In the genomic region with DNA sequence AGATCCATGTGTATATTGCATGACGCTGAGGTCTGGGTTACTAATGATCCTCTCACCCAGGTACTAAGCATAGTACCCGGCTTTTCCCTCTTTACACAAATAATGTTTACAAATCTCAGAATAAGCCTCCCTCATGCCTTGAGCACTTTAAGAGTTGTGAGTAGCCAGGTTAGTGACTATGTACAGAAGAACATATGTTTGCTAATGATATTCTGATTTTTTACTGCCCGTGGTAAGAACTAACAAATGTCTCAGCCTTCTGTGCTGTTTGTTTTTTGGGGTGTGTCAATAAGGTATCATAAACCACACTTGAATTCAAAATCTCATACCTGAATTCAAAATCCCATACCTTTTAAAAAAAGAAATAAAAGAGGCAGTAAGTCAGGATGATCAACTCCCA, we compare ENCODE assay signal across 18 cellular contexts. TPM values are rescaled to one million over a fixed set of nuclear protein-coding genes. Genes with fewer than 3 reads are reported as not detected.
A peak's percentile ranks its signal among the peaks of the same experiment; 100 is the strongest.
DNase-seq lines count a peak whose midpoint lies in the region; ATAC-seq, FAIRE-seq and TF ChIP-seq lines count a peak whose summit lies in the region.
"Had no signal": no experiment of that assay in that cellular context is flagged by ENCODE, and none has a peak within 500 bp of the region (broad histone marks: within the 10 kb centered on the region; RNA-seq: fewer than 3 reads in every experiment).

No MANE protein-coding gene starts in this region.

- H4K20me1 ChIP-seq in PC-3 (ENCODE audit: low read length) (no peaks in the 10 kb centered on the region), keratinocyte (ENCODE audit: control insufficient read depth, extremely low read depth, insufficient read depth, low read length) (no peaks in the 10 kb centered on the region), smooth muscle cell (ENCODE audit: low read depth) (no peaks in the 10 kb centered on the region)

- H3K79me2 ChIP-seq in PC-3 (ENCODE audit: low read length) (no peaks in the 10 kb centered on the region), keratinocyte (ENCODE audit: control insufficient read depth, insufficient read depth, low read length) (no peaks in the 10 kb centered on the region), smooth muscle cell (ENCODE audit: low read depth) (no peaks in the 10 kb centered on the region)

- H3K36me3 ChIP-seq in PC-3 (ENCODE audit: low read depth, low read length) (peaks cover 18% of the 10 kb centered on the region), keratinocyte (ENCODE audit: control insufficient read depth in 2 of 2, extremely low read depth in 1 of 2, insufficient read depth in 2 of 2, low read length in 2 of 2) (peaks cover 5 to 13% of the 10 kb centered on the region in 2 experiments), smooth muscle cell (ENCODE audit: low read depth) (no peaks in the 10 kb centered on the region)
- H3K36me3 ChIP-seq: SJCRH30 had no signal

- ATAC-seq in PC-3 (peak; percentile 90), HG02678 (IDR thresholded peaks at IDR 0.05; ENCODE audit: unreplicated experiment) (no peak)

- H2AFZ ChIP-seq in PC-3 (ENCODE audit: low read length) (no peak overlapping the region), keratinocyte (ENCODE audit: control insufficient read depth, low read length) (no peak overlapping the region), smooth muscle cell (ENCODE audit: low read depth) (no peak overlapping the region)

- intact Hi-C loops in PC-3 (cut with micrococcal nuclease) (loop anchor here (1.0 kb wide), 3 partner anchors 33 to 63 kb away; no protein-coding TSS in a partner anchor), Calu3 (cut with micrococcal nuclease; ENCODE audit: unreplicated experiment) (no loop called here)

- dilution Hi-C loops in keratinocyte (cut with MboI; ENCODE audit: extremely low pct_ligation_motif_present, low sequenced_read_pairs), result no loop called here

- H3K9me2 ChIP-seq in PC-3 (replicated peaks; ENCODE audit: low read length), result no peaks in the 10 kb centered on the region

- no peaks in the 10 kb centered on the region for H3K27me3 ChIP-seq in PC-3 (ENCODE audit: low read length)
- H3K27me3 ChIP-seq in keratinocyte (ENCODE audit: control insufficient read depth, extremely low read depth, insufficient read depth, low read length), result no peaks in the 10 kb centered on the region
- H3K27me3 ChIP-seq in smooth muscle cell (ENCODE audit: low read depth), result no peaks in the 10 kb centered on the region
- H3K27me3 ChIP-seq: SJCRH30 had no signal

- FAIRE-seq in keratinocyte (lab: Jason Lieb, UNC), result no peak

- peaks cover 24% of the 10 kb centered on the region for H3K4me1 ChIP-seq in PC-3 (ENCODE audit: insufficient read depth, low read length)
- peaks cover 13% of the 10 kb centered on the region for H3K4me1 ChIP-seq in keratinocyte (ENCODE audit: control insufficient read depth, extremely low read depth, insufficient read depth, low read length)
- no peaks in the 10 kb centered on the region for H3K4me1 ChIP-seq in smooth muscle cell (ENCODE audit: low read depth)
- H3K4me1 ChIP-seq: SJCRH30 had no signal

- 100% methylated on average over 3 of the region's 3 CpGs for whole genome bisulfite sequencing in smooth muscle cell (ENCODE audit: low lambda C conversion rate)

- H3K4me2 ChIP-seq in PC-3 (ENCODE audit: low read length) (peak overlapping the region; percentile 47), keratinocyte (ENCODE audit: control insufficient read depth, extremely low read depth, insufficient read depth, low read depth, low read length) (no peak overlapping the region), smooth muscle cell (no peak overlapping the region)

- H3F3A ChIP-seq in PC-3 (ENCODE audit: low read length, unreplicated experiment) (no peaks in the 10 kb centered on the region), smooth muscle cell (ENCODE audit: low read depth) (no peaks in the 10 kb centered on the region)

- H3K9me3 Mint-ChIP-seq in Calu3 (ENCODE audit: low read depth, unreplicated experiment), result no peaks in the 10 kb centered on the region

- POLR2A ChIA-PET in PC-3 (lab: Charles Lee; ENCODE audit: unreplicated experiment), result interaction anchor here (0.6 kb wide), 1 partner anchor 772 kb away, joined by 6 read pairs; no protein-coding TSS in a partner anchor

- peaks cover 20% of the 10 kb centered on the region for H3K4me1 Mint-ChIP-seq in Calu3 (ENCODE audit: low read depth, unreplicated experiment)

- H3K9ac ChIP-seq in PC-3 (ENCODE audit: low read length) (peak overlapping the region; percentile 67), keratinocyte (ENCODE audit: control insufficient read depth, extremely low read depth, insufficient read depth, low read length) (peak overlapping the region; percentile 55), smooth muscle cell (ENCODE audit: low read depth) (no peak overlapping the region)

- H3K27me3 Mint-ChIP-seq in Calu3 (ENCODE audit: unreplicated experiment), result no peaks in the 10 kb centered on the region

- no peak for TF ChIP-seq CTCF in PC-3 (conservative IDR thresholded peaks at IDR 0.05; ENCODE audit: low read depth, low read length)
- no peak for TF ChIP-seq CTCF in keratinocyte (optimal IDR thresholded peaks at IDR 0.05 in 1 of 3, IDR thresholded peaks at IDR 0.05 in 1 of 3, conservative IDR thresholded peaks at IDR 0.05 in 1 of 3; ENCODE audit: extremely low read depth in 1 of 3, insufficient read depth in 2 of 3, low read length in 3 of 3)
- no peak for TF ChIP-seq CTCF in smooth muscle cell (IDR thresholded peaks at IDR 0.05; ENCODE audit: borderline replicate concordance, insufficient read depth, poor library complexity, severe bottlenecking)
- TF ChIP-seq CTCF in Calu3 (IDR thresholded peaks at IDR 0.05; ENCODE audit: unreplicated experiment), result no peak

- H3K9me1 ChIP-seq in keratinocyte (ENCODE audit: control insufficient read depth, extremely low read depth, insufficient read depth, low read length), result no peaks in the 10 kb centered on the region

- CTCF ChIA-PET in PC-3 (lab: Charles Lee) (no interaction called here), Calu3 (lab: Charles Lee) (no interaction called here)

- in situ Hi-C loops in T47D (cut with HindIII; ENCODE audit: low pct_unique_long_range_greater_than_20kb, low sequenced_read_pairs), result no loop called here

- H3K9me3 ChIP-seq in PC-3 (ENCODE audit: low read length), result no peaks in the 10 kb centered on the region
- H3K9me3 ChIP-seq in keratinocyte (ENCODE audit: control insufficient read depth, low read depth, low read length), result peaks cover 2% of the 10 kb centered on the region
- H3K9me3 ChIP-seq in smooth muscle cell (replicated peaks; ENCODE audit: low read depth), result no peaks in the 10 kb centered on the region
- H3K9me3 ChIP-seq: SJCRH30 had no signal

- H3K36me3 Mint-ChIP-seq in Calu3 (ENCODE audit: insufficient read depth, unreplicated experiment), result peaks cover 7% of the 10 kb centered on the region

- BruUV-seq in PC-3 (replicated peaks; lab: Mats Ljungman, UMichigan) (no TSS peak), Calu3 (replicated peaks; lab: Mats Ljungman, UMichigan) (no TSS peak)

- H3K4me3 Mint-ChIP-seq in Calu3 (ENCODE audit: low read depth, unreplicated experiment), result no peak overlapping the region

- DNase-seq in PC-3 (peak; percentile 73), T47D (ENCODE audit: low read depth in 1 of 2, low spot score in 1 of 2) (peak; percentile 37 to 51), keratinocyte (ENCODE audit: low read depth, low spot score) (no peak), smooth muscle cell (lab: John Stamatoyannopoulos, UW; ENCODE audit: unreplicated experiment) (no peak), Calu3 (no peak)
- DNase-seq in effector CD8-positive, alpha-beta T cell (lab: John Stamatoyannopoulos, UW), result no peak
- DNase-seq: ACHN, AML-193, COR-L47, DMS53, H7, NCI-H1105, NCI-H187 treated with DMSO at 0.1 percent for 48 hours, NCI-H526 treated with DMSO at 0.1 percent for 48 hours, RPMI8226, SJCRH30 had no signal

- H3K27ac ChIP-seq in PC-3 (ENCODE audit: low read length) (peak overlapping the region; percentile 93), keratinocyte (ENCODE audit: control insufficient read depth, insufficient read depth, low read length) (peak overlapping the region; percentile 92), skin epidermis (peak overlapping the region in 12 of 21 experiments; percentile 4 to 75 (median 49)), smooth muscle cell (ENCODE audit: low read depth) (no peak overlapping the region)
- H3K27ac ChIP-seq: SJCRH30 had no signal

- no peak overlapping the region for H3K27ac Mint-ChIP-seq in Calu3 (ENCODE audit: unreplicated experiment)

- H3K4me3 ChIP-seq in PC-3 (ENCODE audit: low read length) (no peak overlapping the region), keratinocyte (ENCODE audit: control insufficient read depth in 2 of 3, extremely low read depth in 1 of 3, insufficient read depth in 2 of 3, low read depth in 1 of 3, low read length in 3 of 3) (no peak overlapping the region), skin epidermis (no peak overlapping the region), smooth muscle cell (no peak overlapping the region)
- H3K4me3 ChIP-seq: SJCRH30 had no signal

RNA-seq across cellular contexts. Expression of gene ABCC5, which starts 59.5 kb away (rescaled TPM):
- total RNA-seq in PC-3 (2014; rRNA removed), result 16.1 and 24.9 TPM in 2 replicates
- 22.3 to 30.3 TPM (median 28.7 TPM) in 3 replicates for polyA plus RNA-seq in keratinocyte
- 7.7 TPM for polyA plus RNA-seq in keratinocyte (2011; ENCODE audit: low read depth)
- polyA plus RNA-seq in keratinocyte (2011; cell fraction: cytosol; rRNA removed), result 8.6 and 11.1 TPM in 2 replicates
- 118 and 132 TPM in 2 replicates for polyA plus RNA-seq in keratinocyte (2011; cell fraction: nucleus; rRNA removed)
- 7.9 and 14.9 TPM in 2 replicates for polyA plus RNA-seq in keratinocyte (2012; ENCODE audit: low replicate concordance)
- 16.0 to 32.3 TPM (median 22.5 TPM) in 3 replicates for polyA minus RNA-seq in keratinocyte
- polyA minus RNA-seq in keratinocyte (2011; cell fraction: cytosol; rRNA and poly(A)+ RNA removed), result 10.4 TPM
- 38.1 and 63.4 TPM in 2 replicates for polyA minus RNA-seq in keratinocyte (2011; cell fraction: nucleus; rRNA and poly(A)+ RNA removed)
- 20.0 and 24.8 TPM in 2 replicates for total RNA-seq in smooth muscle cell
- polyA plus RNA-seq in smooth muscle cell, result 18.2 and 18.5 TPM in 2 replicates
- total RNA-seq in Calu3 (2022), result 33.8 and 39.1 TPM in 2 replicates

Comparison
In these comparisons a context has a peak if more than half of its experiments do, and no peak if none do; other contexts are left out.
1. DNase-seq: peak in PC-3 (single experiment) and T47D (2 of 2); none in keratinocyte (single experiment), effector CD8-positive, alpha-beta T cell (single experiment), smooth muscle cell (single experiment) and Calu3 (single experiment).